Comparison of ENCODE assay signal across 1 cellular context in genomic region chr18:49020621-49021021, GRCh38.
TF ChIP-seq lines count a peak whose summit lies in the region.

No MANE protein-coding gene starts in this region.

TF ChIP-seq in IMR-90, 13 proteins besides CTCF, POLR2A, EP300 and RAD21:
- TF ChIP-seq MXI1 (IDR thresholded peaks at IDR 0.05; ENCODE audit: borderline replicate concordance, low read depth, low read length), result no peak
